In the genomic region with DNA sequence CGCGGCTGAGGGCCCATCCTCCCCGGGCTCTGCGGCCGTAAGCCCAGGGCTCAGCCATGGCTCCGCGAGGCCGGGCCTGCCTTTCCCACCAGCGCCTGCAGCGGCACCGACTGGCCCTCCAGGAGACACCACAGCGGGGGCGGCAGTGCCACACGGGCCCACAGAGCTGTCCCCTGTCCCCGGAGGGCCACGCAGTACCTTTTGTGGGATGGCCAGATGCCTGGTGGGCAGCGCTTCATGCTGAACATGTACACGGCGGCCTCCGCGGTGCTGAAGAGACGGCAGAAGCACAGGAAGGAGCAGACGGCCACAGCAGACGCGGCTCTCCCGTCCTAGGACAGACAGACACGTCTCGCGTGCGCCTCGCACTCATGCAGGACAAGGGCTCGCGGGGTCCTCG, we compare ENCODE assay signal across 25 cellular contexts. TPM values are rescaled to one million over a fixed set of nuclear protein-coding genes. Genes with fewer than 3 reads are reported as not detected.
"Had no signal": no experiment of that assay in that cellular context is flagged by ENCODE, and none has a peak within 500 bp of the region (broad histone marks: within the 10 kb centered on the region; RNA-seq: fewer than 3 reads in every experiment).

No MANE protein-coding gene starts in this region.

- H3K36me3 ChIP-seq: SJSA1 had no signal

- H3K9me3 ChIP-seq: MG63, SJSA1 had no signal

- DNase-seq: Karpas-422, KG1, MG63, NCI-H1092, NCI-H1105 treated with DMSO at 0.1 percent for 48 hours, NCI-H1417 treated with DMSO at 0.1 percent for 48 hours, NCI-H146, NCI-H187, NCI-H2029, NCI-H2081 treated with DMSO at 0.1 percent for 48 hours, NCI-H2171, NCI-H226, NCI-H446, NCI-H510A, NCI-H524 treated with DMSO at 0.1 percent for 48 hours, NCI-H69, NCI-H774, Right ventricle myocardium superior, RPMI8226, SIG-M5 had no signal

- H3K27me3 ChIP-seq: MG63, SJSA1 had no signal

- FAIRE-seq: HTR-8/SVneo, RCC 7860 had no signal

- H3K27ac ChIP-seq: HL-60, SJSA1, SK-N-MC had no signal

- H3K4me1 ChIP-seq: SJSA1 had no signal

- H3K4me3 ChIP-seq: MG63, SJSA1, SK-N-MC had no signal

RNA-seq across cellular contexts. Expression of a gene that starts 55.8 kb away (rescaled TPM):
- total RNA-seq: SJSA1 had no signal
